In the genomic region with DNA sequence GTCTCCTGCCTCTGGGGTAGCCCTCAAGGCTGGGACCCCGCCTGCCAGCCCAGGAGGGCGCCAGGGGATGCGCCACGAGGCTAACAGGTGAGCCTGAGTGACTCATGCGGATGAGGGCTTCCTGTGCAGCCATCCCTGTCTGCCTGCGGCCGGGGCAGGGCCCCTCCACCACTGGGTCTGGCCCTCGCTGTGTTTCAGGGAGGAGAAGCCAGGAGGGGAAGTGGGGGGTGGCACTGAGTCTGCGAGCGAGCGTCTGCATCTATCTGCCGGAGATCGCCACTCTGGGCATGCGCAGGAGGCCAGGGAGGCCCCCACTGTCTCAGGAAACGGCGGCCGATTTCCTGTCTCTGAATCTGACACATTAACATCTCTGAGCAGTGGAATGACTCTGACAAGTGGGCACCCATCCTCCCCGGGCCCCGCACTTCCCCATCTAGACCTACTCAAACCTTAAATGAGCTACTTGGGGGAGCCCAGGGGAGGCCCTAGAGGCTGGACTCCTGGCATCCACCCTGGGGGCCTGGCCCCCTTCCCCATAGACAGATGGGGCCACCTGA, we compare ENCODE assay signal across 8 cellular contexts. TPM values are rescaled to one million over a fixed set of nuclear protein-coding genes. Genes with fewer than 3 reads are reported as not detected.
DNase-seq lines count a peak whose midpoint lies in the region; ATAC-seq and TF ChIP-seq lines count a peak whose summit lies in the region.

No MANE protein-coding gene starts in this region.

- no peaks in the 10 kb centered on the region for H3K9me3 Mint-ChIP-seq in progenitor cell of endocrine pancreas (ENCODE audit: low read depth)

- no peak for TF ChIP-seq CTCF in progenitor cell of endocrine pancreas (IDR thresholded peaks at IDR 0.05; ENCODE audit: unreplicated experiment)

- H3K36me3 Mint-ChIP-seq in T-helper 17 cell (ENCODE audit: low read depth) (peaks cover 6% of the 10 kb centered on the region), progenitor cell of endocrine pancreas (ENCODE audit: insufficient read depth) (peaks cover 13% of the 10 kb centered on the region)

- no peaks in the 10 kb centered on the region for H3K27me3 Mint-ChIP-seq in T-helper 17 cell
- H3K27me3 Mint-ChIP-seq in progenitor cell of endocrine pancreas = no peaks in the 10 kb centered on the region

- DNase-seq in ELF-1 (ENCODE audit: low read depth, low spot score) (peak; percentile 63), Kasumi-1 (lab: John Stamatoyannopoulos, UW) (peak; percentile 97 to 98), T-helper 17 cell (peak; percentile 96 to 98 (median 97)), anterior cingulate cortex (lab: John Stamatoyannopoulos, UW) (peak in 53 of 58 donors; percentile 6 to 74 (median 47)), progenitor cell of endocrine pancreas (ENCODE audit: low spot score, unreplicated experiment) (no peak)
- DNase-seq in stimulated activated CD4-positive, alpha-beta T cell treated with anti-CD3 and anti-CD28 coated beads, Interleukin-12 subunit alpha, Interleukin-12 subunit beta, amount 100 ng/mL, for 24 hours (ENCODE audit: low read depth in 2 of 2) = peak; percentile 95 to 98

- peaks cover 55% of the 10 kb centered on the region for H3K4me1 Mint-ChIP-seq in T-helper 17 cell
- peaks cover 6% of the 10 kb centered on the region for H3K4me1 Mint-ChIP-seq in progenitor cell of endocrine pancreas (ENCODE audit: low read depth)

- ATAC-seq in GM21723 (IDR thresholded peaks at IDR 0.05; ENCODE audit: unreplicated experiment) (peak; percentile 77), T-helper 17 cell (peak; percentile 91)

- H3K9me3 ChIP-seq in T-helper 17 cell (ENCODE audit: control insufficient read depth, low read length, poor library complexity, severe bottlenecking) = no peaks in the 10 kb centered on the region
- peaks cover 2% of the 10 kb centered on the region for H3K9me3 ChIP-seq in iPS-18c (ENCODE audit: control insufficient read depth, insufficient read depth, low read length)

- H3K4me3 Mint-ChIP-seq in T-helper 17 cell = peak overlapping the region; percentile 83
- no peak overlapping the region for H3K4me3 Mint-ChIP-seq in progenitor cell of endocrine pancreas (ENCODE audit: low read depth)

- H3K27ac Mint-ChIP-seq in T-helper 17 cell (peak overlapping the region; percentile 97), progenitor cell of endocrine pancreas (no peak overlapping the region)

- 0 out of 2 replicates have a peak overlapping the region, but pooled peaks have one; percentile 20 for H3K4me3 ChIP-seq in iPS-18c (ENCODE audit: insufficient read depth, low read depth, low read length)

RNA-seq across cellular contexts. Expression of a gene that starts 19.7 kb away (rescaled TPM):
- total RNA-seq in T-helper 17 cell (10 to 100 TPM; 23.3 to 24.7 TPM), progenitor cell of endocrine pancreas (26.5 and 30.6 TPM in 2 replicates)

RNA-seq across cellular contexts. Expression of a gene that starts 34.1 kb away (rescaled TPM):
- total RNA-seq in T-helper 17 cell = 10 to 100 TPM; 88.2 to 95.8 TPM
- total RNA-seq in progenitor cell of endocrine pancreas = 57.3 and 65.5 TPM in 2 replicates

RNA-seq across cellular contexts. Expression of a gene that starts 41.5 kb away (rescaled TPM):
- total RNA-seq in T-helper 17 cell (not detected), progenitor cell of endocrine pancreas (not detected in 2 replicates)

RNA-seq across cellular contexts. Expression of a gene that starts 45.1 kb away (rescaled TPM):
- total RNA-seq in T-helper 17 cell (10 to 100 TPM; 39.6 to 51.6 TPM), progenitor cell of endocrine pancreas (3.4 and 3.7 TPM in 2 replicates)

RNA-seq across cellular contexts. Expression of a gene that starts 48.2 kb away (rescaled TPM):
- total RNA-seq in T-helper 17 cell = under 1 TPM in 1 of 2 donors, not detected in 1; 0.31 TPM
- not detected in 2 replicates for total RNA-seq in progenitor cell of endocrine pancreas
